32 cellular contexts compared by ENCODE assay signal in genomic region chr1:178551940-178552339, GRCh38. TPM values are rescaled to one million over a fixed set of nuclear protein-coding genes. Genes with fewer than 3 reads are reported as not detected.
"Had no signal": no experiment of that assay in that cellular context is flagged by ENCODE, and none has a peak within 500 bp of the region (broad histone marks: within the 10 kb centered on the region; RNA-seq: fewer than 3 reads in every experiment).

No MANE protein-coding gene starts in this region.

- H3K4me1 ChIP-seq: Peyer's patch, SJSA1 had no signal

- H3K4me2 ChIP-seq: SK-N-SH had no signal

- H3K27me3 ChIP-seq: MG63, Peyer's patch, SJSA1 had no signal

- ATAC-seq: activated CD4-positive, alpha-beta T cell treated with anti-CD3 and anti-CD28 coated beads for 36 hours; activated CD4-positive, CD25-positive, alpha-beta regulatory T cell treated with anti-CD3 and anti-CD28 coated beads, Interleukin-2, amount 50 U/mL, for 24 hours; activated CD8-positive, alpha-beta T cell treated with anti-CD3 and anti-CD28 coated beads, Interleukin-2, amount 10 ng/mL, durations not matched to agents 7 days and 5 days; activated naive CD8-positive, alpha-beta T cell treated with anti-CD3 and anti-CD28 coated beads, Interleukin-2, amount 50 U/mL, for 24 hours; activated T-cell treated with anti-CD3 and anti-CD28 coated beads, Interleukin-2, amount 50 U/mL, for 4 hours; K562; PC-3; WTC11 had no signal

- H3K4me3 ChIP-seq: K562, MG63, Peyer's patch, SJSA1 had no signal

- H3K9me3 ChIP-seq: SK-N-SH had no signal

- H3K27ac ChIP-seq: Peyer's patch, SJSA1 had no signal

- H3K9me2 ChIP-seq: SK-N-SH had no signal

- DNase-seq: activated CD4-positive, alpha-beta T cell treated with anti-CD3 and anti-CD28 coated beads for 36 hours; activated CD4-positive, alpha-beta T cell treated with anti-CD3 and anti-CD28 coated beads, Interleukin-2, amount 10 ng/mL, durations not matched to agents 7 days and 5 days; activated CD4-positive, alpha-beta T cell treated with anti-CD3 and anti-CD28 coated beads, Interleukin-2, amount 50 U/mL, for 48 hours; activated CD8-positive, alpha-beta memory T cell treated with anti-CD3 and anti-CD28 coated beads, Interleukin-2, amount 50 U/mL, for 4 hours; activated CD8-positive, alpha-beta T cell treated with anti-CD3 and anti-CD28 coated beads, Interleukin-2, amount 10 ng/mL, durations not matched to agents 7 days and 5 days; activated effector memory CD4-positive, alpha-beta T cell treated with Interleukin-2 at 50 U/mL for 16 hours; activated naive CD4-positive, alpha-beta T cell treated with anti-CD3 and anti-CD28 coated beads, Interleukin-2, amount 10 ng/mL, durations not matched to agents 7 days and 5 days; activated naive CD8-positive, alpha-beta T cell treated with anti-CD3 and anti-CD28 coated beads, Interleukin-2, amount 50 U/mL, for 24 hours; activated T-cell treated with anti-CD3 and anti-CD28 coated beads for 4 hours; activated T-cell treated with anti-CD3 and anti-CD28 coated beads, Interleukin-2, amount 50 U/mL, for 4 hours; anterior cingulate cortex; Kasumi-1; MG63; NCI-H1048; NCI-H1105 treated with DMSO at 0.1 percent for 48 hours; NCI-H1436; NCI-H1694; NCI-H1930; NCI-H345; NCI-H524 treated with DMSO at 0.1 percent for 48 hours; PC-3; Peyer's patch; RPMI8226; SHP77 treated with DMSO at 0.1 percent for 48 hours; SK-N-SH had no signal

- H3K9ac ChIP-seq: SK-N-SH had no signal

RNA-seq across cellular contexts. Expression of gene TEX35, which starts 39.0 kb away (rescaled TPM):
- total RNA-seq: activated CD4-positive, alpha-beta T cell treated with anti-CD3 and anti-CD28 coated beads for 36 hours; activated CD4-positive, alpha-beta T cell treated with anti-CD3 and anti-CD28 coated beads, Interleukin-2, amount 10 ng/mL, durations not matched to agents 7 days and 5 days; activated CD8-positive, alpha-beta T cell treated with anti-CD3 and anti-CD28 coated beads, Interleukin-2, amount 10 ng/mL, durations not matched to agents 7 days and 5 days; activated T-cell treated with anti-CD3 and anti-CD28 coated beads, Interleukin-2, amount 50 U/mL, for 4 hours; activated T-helper 1 cell treated with anti-CD3 and anti-CD28 coated beads, Interleukin-12 subunit alpha, Interleukin-12 subunit beta, Interleukin-2, Interleukin-4 antibody, amounts not matched to agents 30 ng/mL and 10 ng/mL and 1 ng/mL, durations not matched to agents 14 hours and 24 hours and 36 hours; bronchial epithelial cell; K562; NCI-H460; PC-3; Peyer's patch; SJSA1; WTC11 had no signal

RNA-seq across cellular contexts. Expression of gene CLEC20A, which starts 55.2 kb away (rescaled TPM):
- total RNA-seq: activated CD4-positive, alpha-beta T cell treated with anti-CD3 and anti-CD28 coated beads for 36 hours; activated CD4-positive, alpha-beta T cell treated with anti-CD3 and anti-CD28 coated beads, Interleukin-2, amount 10 ng/mL, durations not matched to agents 7 days and 5 days; activated CD8-positive, alpha-beta T cell treated with anti-CD3 and anti-CD28 coated beads, Interleukin-2, amount 10 ng/mL, durations not matched to agents 7 days and 5 days; activated T-cell treated with anti-CD3 and anti-CD28 coated beads, Interleukin-2, amount 50 U/mL, for 4 hours; activated T-helper 1 cell treated with anti-CD3 and anti-CD28 coated beads, Interleukin-12 subunit alpha, Interleukin-12 subunit beta, Interleukin-2, Interleukin-4 antibody, amounts not matched to agents 30 ng/mL and 10 ng/mL and 1 ng/mL, durations not matched to agents 14 hours and 24 hours and 36 hours; bronchial epithelial cell; K562; NCI-H460; PC-3; Peyer's patch; SJSA1; WTC11 had no signal
